17 cellular contexts compared by ENCODE assay signal in genomic region chr5:132770476-132771159, GRCh38. TPM values are rescaled to one million over a fixed set of nuclear protein-coding genes. Genes with fewer than 3 reads are reported as not detected.
DNase-seq lines count a peak whose midpoint lies in the region; TF ChIP-seq lines count a peak whose summit lies in the region.
"Had no signal": no experiment of that assay in that cellular context is flagged by ENCODE, and none has a peak within 500 bp of the region (broad histone marks: within the 10 kb centered on the region; RNA-seq: fewer than 3 reads in every experiment).

No MANE protein-coding gene starts in this region.

- peaks cover 0 to 97% (median 80%) of the 10 kb centered on the region in 4 donors for H3K4me1 ChIP-seq in tibial artery
- H3K4me1 ChIP-seq in tibial nerve, result peaks cover 0 to 92% (median 7%) of the 10 kb centered on the region in 4 donors

- H3K9me3 Mint-ChIP-seq in mesothelial cell of epicardium, result no peaks in the 10 kb centered on the region

- H3K27ac ChIP-seq in tibial artery (peak overlapping the region; percentile 85 to 98), tibial nerve (peak overlapping the region in 2 of 4 donors; percentile 63 to 69)

- TF ChIP-seq CTCF in mesothelial cell of epicardium (IDR thresholded peaks at IDR 0.05; ENCODE audit: unreplicated experiment) (no peak), tibial artery (IDR thresholded peaks at IDR 0.05) (no peak), tibial nerve (IDR thresholded peaks at IDR 0.05) (no peak)

- TF ChIP-seq EP300 in tibial nerve (IDR thresholded peaks at IDR 0.05), result peak in 1 of 2 donors; percentile 31

- 78 to 84% methylated on average over 8 of the region's 8 CpGs for WGBS in tibial nerve, 2 donors

- H3K36me3 ChIP-seq in tibial artery (peaks cover 0 to under 1% (median 0%) of the 10 kb centered on the region in 3 donors), tibial nerve (no peaks in the 10 kb centered on the region)

- H3K4me3 ChIP-seq in tibial artery (no peak overlapping the region), tibial nerve (no peak overlapping the region)
- H3K4me3 ChIP-seq: K562, lung had no signal

- peak; percentile 57 for DNase-seq in activated effector memory CD4-positive, alpha-beta T cell treated with anti-CD3 and anti-CD28 coated beads, Interleukin-2, amount 50 U/mL, for 16 hours
- DNase-seq in activated effector memory CD4-positive, alpha-beta T cell treated with Interleukin-2 at 50 U/mL for 16 hours, result no peak
- peak; percentile 84 for DNase-seq in fibroblast of gingiva (ENCODE audit: low read depth)
- no peak for DNase-seq in mesothelial cell of epicardium (ENCODE audit: low spot score in 2 of 2, unreplicated experiment in 2 of 2)
- DNase-seq in tibial artery, result peak in 1 of 2 donors; percentile 78
- DNase-seq in GM19240 (ENCODE audit: insufficient read length, low spot score), result no peak
- DNase-seq in tibial nerve (ENCODE audit: low spot score in 2 of 2), result no peak
- DNase-seq in DMS 273 (lab: John Stamatoyannopoulos, UW; ENCODE audit: unreplicated experiment), result no peak
- DNase-seq: activated CD8-positive, alpha-beta T cell treated with anti-CD3 and anti-CD28 coated beads, Interleukin-2, amount 10 ng/mL, durations not matched to agents 7 days and 5 days; activated naive CD4-positive, alpha-beta T cell treated with anti-CD3 and anti-CD28 coated beads, Interleukin-2, amount 50 U/mL, for 16 hours; NCI-H1417 treated with DMSO at 0.1 percent for 48 hours; NCI-H510A had no signal

- H3K27ac Mint-ChIP-seq in mesothelial cell of epicardium, result peak overlapping the region; percentile 4
- H3K27ac Mint-ChIP-seq: activated CD8-positive, alpha-beta T cell treated with anti-CD3 and anti-CD28 coated beads, Interleukin-2, amount 10 ng/mL, durations not matched to agents 7 days and 5 days had no signal

- H3K4me1 Mint-ChIP-seq in mesothelial cell of epicardium, result peaks cover 24% of the 10 kb centered on the region

- no peaks in the 10 kb centered on the region for H3K36me3 Mint-ChIP-seq in mesothelial cell of epicardium

- H3K9me3 ChIP-seq in tibial artery (no peaks in the 10 kb centered on the region), tibial nerve (no peaks in the 10 kb centered on the region)

- no peaks in the 10 kb centered on the region for H3K27me3 ChIP-seq in tibial artery
- no peaks in the 10 kb centered on the region for H3K27me3 ChIP-seq in tibial nerve

- no peak overlapping the region for H3K4me3 Mint-ChIP-seq in mesothelial cell of epicardium
- H3K4me3 Mint-ChIP-seq: activated CD8-positive, alpha-beta T cell treated with anti-CD3 and anti-CD28 coated beads, Interleukin-2, amount 10 ng/mL, durations not matched to agents 7 days and 5 days had no signal

- no peak for TF ChIP-seq POLR2A in tibial nerve (IDR thresholded peaks at IDR 0.05)

- intact Hi-C loops in tibial artery (cut with DNase I; ENCODE audit: low total_unique reads), result no loop called here

- no peaks in the 10 kb centered on the region for H3K27me3 Mint-ChIP-seq in mesothelial cell of epicardium (ENCODE audit: low read depth)

RNA-seq across cellular contexts. Expression of gene SEPTIN8, which starts 6.4 kb away (rescaled TPM):
- total RNA-seq in mesothelial cell of epicardium, result 54.9 to 58.9 TPM (median 58.6 TPM) in 3 replicates
- total RNA-seq in tibial nerve, result 10 to 100 TPM; 38.5 to 48.3 (median 44.2) TPM

RNA-seq across cellular contexts. Expression of gene CCNI2, which starts 23.4 kb away (rescaled TPM):
- total RNA-seq in mesothelial cell of epicardium (1.5 to 2.5 TPM (median 1.8 TPM) in 3 replicates), tibial nerve (not detected)
- total RNA-seq: A172, pulmonary artery endothelial cell, RPMI7951 had no signal

RNA-seq across cellular contexts. Expression of gene KIF3A, which starts 33.3 kb away (rescaled TPM):
- 24.7 to 28.2 TPM (median 27.4 TPM) in 3 replicates for total RNA-seq in mesothelial cell of epicardium
- total RNA-seq in tibial nerve, result 10 to 100 TPM in 3 of 4 donors, 1 to 10 TPM in 1; 8.4 to 11.6 (median 10.7) TPM

RNA-seq across cellular contexts. Expression of gene SOWAHA, which starts 42.5 kb away (rescaled TPM):
- 0.52 to 0.67 TPM (median 0.64 TPM) in 3 replicates for total RNA-seq in mesothelial cell of epicardium
- 1 to 10 TPM in 2 of 4 donors, under 1 TPM in 2; 0.44 to 2.9 (median 0.99) TPM for total RNA-seq in tibial nerve
- total RNA-seq: A172; activated CD8-positive, alpha-beta T cell treated with anti-CD3 and anti-CD28 coated beads, Interleukin-2, amount 10 ng/mL, durations not matched to agents 7 days and 5 days; K562; pulmonary artery endothelial cell; RPMI7951 had no signal

RNA-seq across cellular contexts. Expression of gene SHROOM1, which starts 59.8 kb away (rescaled TPM):
- total RNA-seq in mesothelial cell of epicardium (8.6 to 12.2 TPM (median 8.6 TPM) in 3 replicates), tibial nerve (10 to 100 TPM; 29.1 to 67.5 (median 38.5) TPM)

Comparison
In these comparisons a context has a peak if more than half of its experiments do, and no peak if none do; other contexts are left out.
1. DNase-seq: peak in activated effector memory CD4-positive, alpha-beta T cell treated with anti-CD3 and anti-CD28 coated beads, Interleukin-2, amount 50 U/mL, for 16 hours (single experiment) and fibroblast of gingiva (single experiment); none in activated effector memory CD4-positive, alpha-beta T cell treated with Interleukin-2 at 50 U/mL for 16 hours (single experiment), mesothelial cell of epicardium (0 of 2), GM19240 (single experiment), tibial nerve (0 of 2) and DMS 273 (single experiment).